ENCODE assay signal across 21 cellular contexts in the genomic region with DNA sequence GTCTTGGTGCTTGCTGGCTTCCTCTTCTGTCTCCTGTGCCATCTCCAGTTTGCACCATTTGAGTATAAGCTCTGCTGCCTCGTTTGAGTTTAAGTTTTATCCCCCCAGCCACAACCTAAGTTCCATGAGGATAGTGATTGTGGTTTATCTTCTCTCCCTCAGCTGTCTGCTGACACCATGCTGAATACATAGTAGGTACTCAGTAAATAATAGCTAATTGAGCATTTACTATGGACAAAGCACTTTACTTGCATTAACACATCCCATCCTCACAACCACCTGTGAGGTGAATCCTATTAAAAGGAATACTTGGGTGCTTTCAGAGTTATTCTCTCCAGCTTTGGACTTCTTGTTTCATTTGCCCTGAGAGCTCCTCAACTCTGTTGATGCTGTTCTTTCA. TPM values are rescaled to one million over a fixed set of nuclear protein-coding genes. Genes with fewer than 3 reads are reported as not detected.
DNase-seq lines count a peak whose midpoint lies in the region; ATAC-seq and TF ChIP-seq lines count a peak whose summit lies in the region.
"Had no signal": no experiment of that assay in that cellular context is flagged by ENCODE, and none has a peak within 500 bp of the region (broad histone marks: within the 10 kb centered on the region; RNA-seq: fewer than 3 reads in every experiment).

No MANE protein-coding gene starts in this region.

- H3K36me3 ChIP-seq in left ventricle myocardium inferior = peaks cover 64% of the 10 kb centered on the region
- H3K36me3 ChIP-seq in upper lobe of right lung = peaks cover 58% of the 10 kb centered on the region
- H3K36me3 ChIP-seq in left lung = peaks cover 0 to 13% of the 10 kb centered on the region in 2 donors

- peak overlapping the region; percentile 20 for H3K27ac Mint-ChIP-seq in neural crest cell (ENCODE audit: unreplicated experiment)
- H3K27ac Mint-ChIP-seq: activated naive CD4-positive, alpha-beta T cell treated with anti-CD3 and anti-CD28 coated beads, Interleukin-2, amount 10 ng/mL, durations not matched to agents 7 days and 5 days; endodermal cell had no signal

- H3K27ac ChIP-seq in left ventricle myocardium inferior (replicated peaks) = peak overlapping the region; percentile 90
- H3K27ac ChIP-seq in VCaP = peak overlapping the region; percentile 66
- peak overlapping the region; percentile 9 for H3K27ac ChIP-seq in upper lobe of right lung
- peak overlapping the region in 1 of 2 donors; percentile 51 for H3K27ac ChIP-seq in left lung
- H3K27ac ChIP-seq: SK-N-MC had no signal

- H3K27me3 Mint-ChIP-seq in neural crest cell (ENCODE audit: low read depth) = no peaks in the 10 kb centered on the region

- DNase-seq in left ventricle myocardium inferior (no peak), Right ventricle myocardium inferior (ENCODE audit: missing footprints) (no peak), neural crest cell (ENCODE audit: low read depth, low spot score) (no peak), upper lobe of right lung (no peak), left lung (no peak)
- DNase-seq: activated naive CD4-positive, alpha-beta T cell treated with anti-CD3 and anti-CD28 coated beads, Interleukin-2, amount 10 ng/mL, durations not matched to agents 7 days and 5 days; activated T-cell treated with anti-CD3 and anti-CD28 coated beads, Interleukin-2, amount 50 U/mL, for 48 hours; C1 segment of cervical spinal cord; DMS 273 treated with DMSO at 0.1 percent for 48 hours; endodermal cell; GDM1; mucosa of descending colon; NCI-H2171; NCI-H82; stimulated activated CD4-positive, alpha-beta T cell treated with anti-CD3 and anti-CD28 coated beads, Interleukin-12 subunit alpha, Interleukin-12 subunit beta, amount 100 ng/mL, for 4 hours; substantia nigra had no signal

- TF ChIP-seq CTCF in left ventricle myocardium inferior (IDR thresholded peaks at IDR 0.05; ENCODE audit: borderline replicate concordance) = no peak
- TF ChIP-seq CTCF in VCaP (conservative IDR thresholded peaks at IDR 0.05) = no peak
- no peak for TF ChIP-seq CTCF in neural crest cell (conservative IDR thresholded peaks at IDR 0.05)
- no peak for TF ChIP-seq CTCF in upper lobe of right lung (IDR thresholded peaks at IDR 0.05)
- no peak for TF ChIP-seq CTCF in left lung (IDR thresholded peaks at IDR 0.05)

- no peak overlapping the region for H3K4me3 Mint-ChIP-seq in neural crest cell
- H3K4me3 Mint-ChIP-seq: activated naive CD4-positive, alpha-beta T cell treated with anti-CD3 and anti-CD28 coated beads, Interleukin-2, amount 10 ng/mL, durations not matched to agents 7 days and 5 days; endodermal cell had no signal

- ATAC-seq in Right ventricle myocardium inferior (no peak), upper lobe of right lung (no peak), left lung (no peak), HG03135 (IDR thresholded peaks at IDR 0.05; ENCODE audit: unreplicated experiment) (no peak), GM18870 (IDR thresholded peaks at IDR 0.05; ENCODE audit: unreplicated experiment) (no peak)
- ATAC-seq: Panc1 had no signal

- H3K27me3 ChIP-seq in left ventricle myocardium inferior (ENCODE audit: low read depth) (no peaks in the 10 kb centered on the region), upper lobe of right lung (no peaks in the 10 kb centered on the region), left lung (no peaks in the 10 kb centered on the region)

- peaks cover 10% of the 10 kb centered on the region for H3K36me3 Mint-ChIP-seq in neural crest cell (ENCODE audit: low read depth)
- H3K36me3 Mint-ChIP-seq: activated naive CD4-positive, alpha-beta T cell treated with anti-CD3 and anti-CD28 coated beads, Interleukin-2, amount 10 ng/mL, durations not matched to agents 7 days and 5 days had no signal

- no peaks in the 10 kb centered on the region for H3K9me3 Mint-ChIP-seq in neural crest cell
- H3K9me3 Mint-ChIP-seq: activated naive CD4-positive, alpha-beta T cell treated with anti-CD3 and anti-CD28 coated beads, Interleukin-2, amount 10 ng/mL, durations not matched to agents 7 days and 5 days; endodermal cell had no signal

- no peaks in the 10 kb centered on the region for H3K9me3 ChIP-seq in left ventricle myocardium inferior (replicated peaks)
- H3K9me3 ChIP-seq in upper lobe of right lung = no peaks in the 10 kb centered on the region
- no peaks in the 10 kb centered on the region for H3K9me3 ChIP-seq in left lung
- H3K9me3 ChIP-seq: mucosa of descending colon had no signal

- peaks cover 94% of the 10 kb centered on the region for H3K4me1 Mint-ChIP-seq in neural crest cell

- H3K4me1 ChIP-seq in left ventricle myocardium inferior (peaks cover 100% of the 10 kb centered on the region), upper lobe of right lung (peaks cover 95% of the 10 kb centered on the region), left lung (peaks cover 42 to 96% of the 10 kb centered on the region in 2 donors)

- H3K4me3 ChIP-seq in left ventricle myocardium inferior = peak overlapping the region; percentile 7
- no peak overlapping the region for H3K4me3 ChIP-seq in upper lobe of right lung
- no peak overlapping the region for H3K4me3 ChIP-seq in left lung
- H3K4me3 ChIP-seq: mucosa of descending colon, SK-N-MC had no signal

- intact Hi-C loops in left ventricle myocardium inferior (cut with micrococcal nuclease) (no loop called here), Right ventricle myocardium inferior (cut with DNase I) (no loop called here), upper lobe of right lung (cut with DNase I) (no loop called here), left lung (cut with DNase I) (no loop called here)

RNA-seq across cellular contexts. Expression of gene ZBTB16, which starts 26.9 kb away (rescaled TPM):
- 64.5 TPM for total RNA-seq in left ventricle myocardium inferior
- 78.1 TPM for total RNA-seq in Right ventricle myocardium inferior
- total RNA-seq in neural crest cell = 36.6 and 39.4 TPM in 2 replicates
- 221 TPM for total RNA-seq in upper lobe of right lung
- 10 to 100 TPM; 52.5 to 55.6 TPM for total RNA-seq in left lung
